8 cellular contexts compared by ENCODE assay signal in the genomic region with DNA sequence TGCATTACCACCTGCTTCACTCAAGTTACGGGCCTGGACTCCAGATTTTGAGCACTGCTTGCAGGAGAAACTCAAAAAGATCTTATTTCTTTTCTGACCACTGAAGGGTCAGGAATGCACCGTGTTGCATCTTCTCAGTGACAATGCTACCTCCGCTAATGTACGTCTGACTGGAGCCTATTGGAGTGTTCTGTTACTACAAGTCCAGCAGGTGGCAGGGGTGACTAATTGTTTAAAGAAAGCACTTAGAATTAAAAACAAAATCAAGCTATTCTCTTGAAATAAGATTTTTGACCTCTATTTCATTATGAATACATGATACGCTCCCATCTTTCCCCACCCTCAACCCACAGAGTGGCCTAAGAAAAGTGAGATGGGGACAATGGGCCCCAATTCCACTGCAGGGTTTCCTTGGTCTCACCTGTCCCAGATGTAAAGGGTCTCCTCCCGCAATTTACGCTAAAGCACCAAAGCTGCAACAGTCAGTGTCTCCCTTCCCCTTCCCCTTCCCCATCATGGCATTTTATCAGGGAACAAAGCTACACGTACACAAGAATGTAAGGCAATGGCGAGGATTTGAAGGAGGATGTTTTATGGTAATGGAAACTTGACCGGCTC. TPM values are rescaled to one million over a fixed set of nuclear protein-coding genes. Genes with fewer than 3 reads are reported as not detected.
A peak's percentile ranks its signal among the peaks of the same experiment; 100 is the strongest.
DNase-seq lines count a peak whose midpoint lies in the region; ATAC-seq, FAIRE-seq and TF ChIP-seq lines count a peak whose summit lies in the region.

No MANE protein-coding gene starts in this region.

- H3K36me3 Mint-ChIP-seq in activated T-helper 17 cell treated with anti-CD3 and anti-CD28 coated beads, Interleukin-2, amount 50 U/mL, for 72 hours (ENCODE audit: low read depth): no peaks in the 10 kb centered on the region

- peak; percentile 76 for TF ChIP-seq CTCF in BE2C (IDR thresholded peaks at IDR 0.05; ENCODE audit: low read depth, low read length)
- peak; percentile 58 for TF ChIP-seq CTCF in kidney (IDR thresholded peaks at IDR 0.05; ENCODE audit: borderline replicate concordance, extremely low read depth, insufficient read depth)

- H3K9me3 Mint-ChIP-seq in activated T-helper 17 cell treated with anti-CD3 and anti-CD28 coated beads, Interleukin-2, amount 50 U/mL, for 72 hours: no peaks in the 10 kb centered on the region

- H3K9me3 ChIP-seq in BE2C (no peaks in the 10 kb centered on the region), kidney (ENCODE audit: control insufficient read depth in 1 of 2, low read length in 2 of 2) (no peaks in the 10 kb centered on the region)

- H3K4me3 Mint-ChIP-seq in activated T-helper 17 cell treated with anti-CD3 and anti-CD28 coated beads, Interleukin-2, amount 50 U/mL, for 72 hours: no peak overlapping the region

- H3K4me1 Mint-ChIP-seq in activated T-helper 17 cell treated with anti-CD3 and anti-CD28 coated beads, Interleukin-2, amount 50 U/mL, for 72 hours: peaks cover 17% of the 10 kb centered on the region

- no peak for FAIRE-seq in kidney (lab: Jason Lieb, UNC)

- intact Hi-C loops in kidney (cut with DNase I): no loop called here

- H3K27me3 ChIP-seq in BE2C: peaks cover 12% of the 10 kb centered on the region; the same call in 1 of the 2 replicates

- peak; percentile 69 for ATAC-seq in GM21717 (IDR thresholded peaks at IDR 0.05; ENCODE audit: unreplicated experiment)
- no peak for ATAC-seq in activated T-helper 17 cell treated with anti-CD3 and anti-CD28 coated beads, Interleukin-2, amount 50 U/mL, for 72 hours (replicated peaks)

- no peak overlapping the region for H3K27ac Mint-ChIP-seq in activated T-helper 17 cell treated with anti-CD3 and anti-CD28 coated beads, Interleukin-2, amount 50 U/mL, for 72 hours

- H3K4me1 ChIP-seq in BE2C: no peaks in the 10 kb centered on the region
- H3K4me1 ChIP-seq in kidney (ENCODE audit: control insufficient read depth in 1 of 2, insufficient read depth in 1 of 2, low read depth in 1 of 2, low read length in 2 of 2): no peaks in the 10 kb centered on the region

- H3K9ac ChIP-seq in kidney (ENCODE audit: low read length in 2 of 2): no peak overlapping the region

- H3K27me3 Mint-ChIP-seq in activated T-helper 17 cell treated with anti-CD3 and anti-CD28 coated beads, Interleukin-2, amount 50 U/mL, for 72 hours: no peaks in the 10 kb centered on the region

- DNase-seq in BE2C (peak; percentile 52), NCI-H2196 treated with DMSO at 0.1 percent for 48 hours (lab: John Stamatoyannopoulos, UW; ENCODE audit: unreplicated experiment) (peak; percentile 62), amniotic epithelial cell (ENCODE audit: low read depth) (peak; percentile 73), kidney (no peak)
- DNase-seq in stimulated activated CD4-positive, alpha-beta T cell treated with anti-CD3 and anti-CD28 coated beads, Interleukin-4, amount 100 ng/mL, for 1 hour: no peak
- DNase-seq in stimulated activated CD4-positive, alpha-beta T cell treated with anti-CD3 and anti-CD28 coated beads, Interleukin-1b, Interleukin-23, amount 100 ng/mL, for 48 hours: no peak

- no peak overlapping the region for H3K27ac ChIP-seq in kidney (ENCODE audit: low read depth in 2 of 2, low read length in 2 of 2)

- H3K4me3 ChIP-seq in BE2C (ENCODE audit: low read depth, low read length) (no peak overlapping the region), kidney (ENCODE audit: low read length in 2 of 2) (no peak overlapping the region)

- H3K36me3 ChIP-seq in BE2C (no peaks in the 10 kb centered on the region; the same call in 1 of the 2 replicates), kidney (ENCODE audit: control insufficient read depth in 1 of 2, insufficient read depth in 2 of 2, low read length in 2 of 2) (no peaks in the 10 kb centered on the region)

RNA-seq across cellular contexts. Expression of a gene that starts 2.2 kb away (rescaled TPM):
- polyA plus RNA-seq in BE2C (2012; ENCODE audit: insufficient read depth, insufficient read length, low read depth): not detected
- not detected for total RNA-seq in kidney
- not detected for polyA plus RNA-seq in kidney (ENCODE audit: insufficient read depth, low read depth, low replicate concordance)
- total RNA-seq in activated T-helper 17 cell treated with anti-CD3 and anti-CD28 coated beads, Interleukin-2, amount 50 U/mL, for 72 hours: not detected

RNA-seq across cellular contexts. Expression of a gene that starts 26.5 kb away (rescaled TPM):
- 2.5 TPM for polyA plus RNA-seq in BE2C (2012; ENCODE audit: insufficient read depth, insufficient read length, low read depth)
- total RNA-seq in kidney: 13.3 TPM
- 5.2 TPM for polyA plus RNA-seq in kidney (ENCODE audit: insufficient read depth, low read depth, low replicate concordance)
- total RNA-seq in activated T-helper 17 cell treated with anti-CD3 and anti-CD28 coated beads, Interleukin-2, amount 50 U/mL, for 72 hours: 1 to 10 TPM; 6.2 to 8.0 TPM

Comparison
In these comparisons a context has a peak if more than half of its experiments do, and no peak if none do; other contexts are left out.
1. DNase-seq: peak in BE2C (single experiment), NCI-H2196 treated with DMSO at 0.1 percent for 48 hours (single experiment) and amniotic epithelial cell (single experiment); none in kidney (single experiment), stimulated activated CD4-positive, alpha-beta T cell treated with anti-CD3 and anti-CD28 coated beads, Interleukin-4, amount 100 ng/mL, for 1 hour (single experiment) and stimulated activated CD4-positive, alpha-beta T cell treated with anti-CD3 and anti-CD28 coated beads, Interleukin-1b, Interleukin-23, amount 100 ng/mL, for 48 hours (single experiment).